In genomic region chr19:3163230-3163886, GRCh38 we compare ENCODE assay signal across 7 cellular contexts. TPM values are rescaled to one million over a fixed set of nuclear protein-coding genes. Genes with fewer than 3 reads are reported as not detected.
DNase-seq lines count a peak whose midpoint lies in the region; ATAC-seq and TF ChIP-seq lines count a peak whose summit lies in the region.

No MANE protein-coding gene starts in this region.

- H3K4me3 ChIP-seq in GM12875 (ENCODE audit: low read depth, low read length) (no peak overlapping the region), adrenal gland (no peak overlapping the region), right cardiac atrium (ENCODE audit: low read length) (no peak overlapping the region), sigmoid colon (no peak overlapping the region)

- H3K9me3 ChIP-seq in adrenal gland (replicated peaks in 1 of 3) (no peaks in the 10 kb centered on the region), right cardiac atrium (ENCODE audit: control insufficient read depth, low read length) (no peaks in the 10 kb centered on the region), sigmoid colon (no peaks in the 10 kb centered on the region)

- TF ChIP-seq POLR2A in adrenal gland (IDR thresholded peaks at IDR 0.05) (no peak), sigmoid colon (IDR thresholded peaks at IDR 0.05) (no peak)

- H3K36me3 ChIP-seq in adrenal gland (replicated peaks in 1 of 2) = no peaks in the 10 kb centered on the region
- H3K36me3 ChIP-seq in sigmoid colon = no peaks in the 10 kb centered on the region

- H3K27me3 ChIP-seq in adrenal gland (no peaks in the 10 kb centered on the region), right cardiac atrium (ENCODE audit: control insufficient read depth, insufficient read depth) (no peaks in the 10 kb centered on the region), sigmoid colon (no peaks in the 10 kb centered on the region)

- ATAC-seq in right cardiac atrium (peak; percentile 83 to 89), GM21381 (IDR thresholded peaks at IDR 0.05; ENCODE audit: unreplicated experiment) (no peak)

- DNase-seq in NCI-H1092 (lab: John Stamatoyannopoulos, UW) (peak; percentile 56), SW480 (ENCODE audit: low spot score) (peak; percentile 65), adrenal gland (peak in 6 of 7 donors; percentile 54 to 81 (median 66)), right cardiac atrium (peak; percentile 65 to 84 (median 79)), sigmoid colon (peak; percentile 82)

- no peaks in the 10 kb centered on the region for H3K4me1 ChIP-seq in adrenal gland (replicated peaks in 1 of 2)
- H3K4me1 ChIP-seq in right cardiac atrium (ENCODE audit: control insufficient read depth, insufficient read depth, low read length) = no peaks in the 10 kb centered on the region
- peaks cover 0 to 5% (median 2%) of the 10 kb centered on the region in 4 donors for H3K4me1 ChIP-seq in sigmoid colon

- intact Hi-C loops in adrenal gland (cut with DNase I) = loop anchor here (5.0 to 10.0 kb wide), 4 partner anchors 36 to 279 kb away; no protein-coding TSS in a partner anchor
- intact Hi-C loops in right cardiac atrium (cut with DNase I) = loop anchor here (2.0 to 10.0 kb wide), 6 partner anchors 35 to 211 kb away; no protein-coding TSS in a partner anchor
- intact Hi-C loops in sigmoid colon (cut with DNase I) = loop anchor here (2.0 to 5.0 kb wide), 3 partner anchors 86 to 277 kb away; no protein-coding TSS in a partner anchor

- WGBS in adrenal gland, 4 donors = 8 to 15% (median 12%) methylated on average over 19 to 27 of the region's 27 CpGs
- WGBS in right cardiac atrium = 13% methylated on average over 27 of the region's 27 CpGs
- 9 to 29% methylated on average over 27 of the region's 27 CpGs for WGBS in sigmoid colon, 2 donors

- H3K27ac ChIP-seq in adrenal gland = no peak overlapping the region
- H3K27ac ChIP-seq in right cardiac atrium (ENCODE audit: low read length) = no peak overlapping the region
- no peak overlapping the region for H3K27ac ChIP-seq in sigmoid colon

- TF ChIP-seq CTCF in GM12875 (IDR thresholded peaks at IDR 0.05; ENCODE audit: borderline replicate concordance, insufficient read depth, low read depth, low read length) (peak; percentile 98), adrenal gland (IDR thresholded peaks at IDR 0.05) (peak; percentile 80 to 93 (median 90)), sigmoid colon (IDR thresholded peaks at IDR 0.05) (peak; percentile 76 to 95 (median 88))

- no peak for TF ChIP-seq EP300 in sigmoid colon (IDR thresholded peaks at IDR 0.05)

RNA-seq across cellular contexts. Expression of gene S1PR4, which starts 15.2 kb away (rescaled TPM):
- total RNA-seq in adrenal gland (1 to 10 TPM in 7 of 8 donors, under 1 TPM in 1; 0.81 to 5.5 (median 2.6) TPM), right cardiac atrium (under 1 TPM; 0.33 to 0.96 (median 0.74) TPM), sigmoid colon (1 to 10 TPM in 1 of 4 donors, under 1 TPM in 2, not detected in 1; 0.33 to 1.9 (median 0.36) TPM)
- polyA plus RNA-seq in adrenal gland (1 to 10 TPM in 2 of 3 donors, not detected in 1; 1.6 to 2.2 TPM), right cardiac atrium (0.97 TPM), sigmoid colon (10 to 100 TPM in 1 of 3 donors, under 1 TPM in 1, not detected in 1; 0.60 to 24.4 TPM)

RNA-seq across cellular contexts. Expression of gene NCLN, which starts 22.4 kb away (rescaled TPM):
- total RNA-seq in adrenal gland (100 to 1,000 TPM in 4 of 8 donors, 10 to 100 TPM in 4; 51.5 to 193 (median 99.4) TPM), right cardiac atrium (10 to 100 TPM; 25.8 to 36.6 (median 27.9) TPM), sigmoid colon (10 to 100 TPM; 12.2 to 23.5 (median 16.0) TPM)
- polyA plus RNA-seq in adrenal gland (100 to 1,000 TPM in 1 of 3 donors, 10 to 100 TPM in 2; 57.6 to 127 (median 93.6) TPM), right cardiac atrium (20.3 TPM), sigmoid colon (10 to 100 TPM; 15.0 to 94.7 (median 18.7) TPM)

RNA-seq across cellular contexts. Expression of gene GNA15, which starts 27.5 kb away (rescaled TPM):
- total RNA-seq in adrenal gland (10 to 100 TPM in 4 of 8 donors, 1 to 10 TPM in 4; 4.4 to 16.3 (median 10.3) TPM), right cardiac atrium (1 to 10 TPM; 1.8 to 2.5 (median 2.1) TPM), sigmoid colon (1 to 10 TPM in 3 of 4 donors, under 1 TPM in 1; 0.55 to 6.0 (median 4.4) TPM)
- polyA plus RNA-seq in adrenal gland (1 to 10 TPM; 1.6 to 7.3 (median 5.8) TPM), right cardiac atrium (1.00 TPM), sigmoid colon (1 to 10 TPM; 4.2 to 5.6 (median 5.1) TPM)
